Comparison of ENCODE assay signal across 8 cellular contexts in genomic region chr3:58492385-58492970, GRCh38. TPM values are rescaled to one million over a fixed set of nuclear protein-coding genes. Genes with fewer than 3 reads are reported as not detected.
DNase-seq lines count a peak whose midpoint lies in the region; ATAC-seq and TF ChIP-seq lines count a peak whose summit lies in the region.

No MANE protein-coding gene starts in this region.

- TF ChIP-seq CTCF in glutamatergic neuron (IDR thresholded peaks at IDR 0.05; ENCODE audit: partially characterized antibody, unreplicated experiment), result no peak

- DNase-seq in NOMO-1 (lab: John Stamatoyannopoulos, UW; ENCODE audit: unreplicated experiment in 2 of 2) (peak; percentile 15 to 17), NOMO-1 treated with DMSO at 0.1 percent for 48 hours (lab: John Stamatoyannopoulos, UW; ENCODE audit: unreplicated experiment) (no peak), glutamatergic neuron (no peak), skeletal muscle cell (ENCODE audit: low read depth) (no peak)
- DNase-seq in activated T-cell treated with anti-CD3 and anti-CD28 coated beads, Interleukin-2, amount 50 U/mL, for 48 hours, result peak; percentile 48 to 53

- H3K9me3 Mint-ChIP-seq in IgD-negative memory B cell, result no peaks in the 10 kb centered on the region
- H3K9me3 Mint-ChIP-seq in glutamatergic neuron (ENCODE audit: unreplicated experiment), result peaks cover 11% of the 10 kb centered on the region

- H3K36me3 Mint-ChIP-seq in IgD-negative memory B cell, result peaks cover 6% of the 10 kb centered on the region
- H3K36me3 Mint-ChIP-seq in glutamatergic neuron (ENCODE audit: unreplicated experiment), result no peaks in the 10 kb centered on the region

- H3K4me3 Mint-ChIP-seq in IgD-negative memory B cell (peak overlapping the region; percentile 87 to 95 (median 93)), glutamatergic neuron (ENCODE audit: unreplicated experiment) (peak overlapping the region; percentile 97)

- H3K27me3 Mint-ChIP-seq in IgD-negative memory B cell (peaks cover 2% of the 10 kb centered on the region), glutamatergic neuron (ENCODE audit: unreplicated experiment) (peaks cover 4% of the 10 kb centered on the region)

- ATAC-seq in GM18520 (IDR thresholded peaks at IDR 0.05; ENCODE audit: unreplicated experiment), result no peak
- no peak for ATAC-seq in HG03045 (IDR thresholded peaks at IDR 0.05; ENCODE audit: unreplicated experiment)

- H3K27ac Mint-ChIP-seq in IgD-negative memory B cell, result peak overlapping the region; percentile 79 to 81 (median 80)
- peak overlapping the region; percentile 94 for H3K27ac Mint-ChIP-seq in glutamatergic neuron (ENCODE audit: unreplicated experiment)

- peaks cover 35 to 48% (median 36%) of the 10 kb centered on the region in 3 donors for H3K4me1 Mint-ChIP-seq in IgD-negative memory B cell
- peaks cover 45% of the 10 kb centered on the region for H3K4me1 Mint-ChIP-seq in glutamatergic neuron (ENCODE audit: low read depth, unreplicated experiment)

- H3K4me3 ChIP-seq in skeletal muscle cell (ENCODE audit: low read depth, low read length), result peak overlapping the region; percentile 95

RNA-seq across cellular contexts. Expression of gene KCTD6, which starts 0.6 kb away (rescaled TPM):
- polyA plus RNA-seq in IgD-negative memory B cell, result 15.5 TPM
- 21.1 TPM for total RNA-seq in glutamatergic neuron (ENCODE audit: unreplicated experiment)

RNA-seq across cellular contexts. Expression of gene ACOX2, which starts 44.5 kb away (rescaled TPM):
- polyA plus RNA-seq in IgD-negative memory B cell, result not detected
- 0.59 TPM for total RNA-seq in glutamatergic neuron (ENCODE audit: unreplicated experiment)

RNA-seq across cellular contexts. Expression of gene PDHB, which starts 58.8 kb away (rescaled TPM):
- 85.8 TPM for polyA plus RNA-seq in IgD-negative memory B cell
- 67.6 TPM for total RNA-seq in glutamatergic neuron (ENCODE audit: unreplicated experiment)

Comparison
In these comparisons a context has a peak if more than half of its experiments do, and no peak if none do; other contexts are left out.
1. DNase-seq: peak in NOMO-1 (2 of 2) and activated T-cell treated with anti-CD3 and anti-CD28 coated beads, Interleukin-2, amount 50 U/mL, for 48 hours (2 of 2); none in NOMO-1 treated with DMSO at 0.1 percent for 48 hours (single experiment), glutamatergic neuron (single experiment) and skeletal muscle cell (single experiment).